Comparison of ENCODE assay signal across 1 cellular context in genomic region chr20:31861346-31862156, GRCh38.
TF ChIP-seq lines count a peak whose summit lies in the region.

No MANE protein-coding gene starts in this region.

TF ChIP-seq in H1, 55 proteins besides CTCF, POLR2A, EP300 and RAD21:
- TF ChIP-seq NANOG (IDR thresholded peaks at IDR 0.05; ENCODE audit: insufficient read depth, low read depth, low read length, poor library complexity, severe bottlenecking) (no peak), EZH2 (IDR thresholded peaks at IDR 0.05; ENCODE audit: low read depth, low read length, severe bottlenecking) (peak; percentile 37), RXRA (IDR thresholded peaks at IDR 0.05; ENCODE audit: insufficient read depth, low read depth, low read length) (0 out of 2 replicates have a peak, but pooled peaks have one; percentile 13), SIN3A (conservative IDR thresholded peaks at IDR 0.05 in 1 of 2, IDR thresholded peaks at IDR 0.05 in 1 of 2; ENCODE audit: low read depth in 1 of 2, low read length in 2 of 2) (peak in 1 of 2 experiments; percentile 89; a peak in 2 of 4 replicates), USF2 (IDR thresholded peaks at IDR 0.05; ENCODE audit: low read length) (no peak), HDAC2 (IDR thresholded peaks at IDR 0.05; ENCODE audit: borderline replicate concordance in 1 of 2, low read depth in 2 of 2, low read length in 2 of 2) (peak in 1 of 2 experiments; percentile 72; a peak in 3 of 4 replicates), SP4 (IDR thresholded peaks at IDR 0.05; ENCODE audit: low read length) (peak; percentile 77), RFX5 (IDR thresholded peaks at IDR 0.05; ENCODE audit: borderline replicate concordance, low read depth, low read length) (no peak), EGR1 (IDR thresholded peaks at IDR 0.05; ENCODE audit: borderline replicate concordance, low read depth, low read length) (no peak), SUZ12 (IDR thresholded peaks at IDR 0.05; ENCODE audit: low read length) (0 out of 2 replicates have a peak, but pooled peaks have one; percentile 38), CBX8 (IDR thresholded peaks at IDR 0.05; ENCODE audit: borderline replicate concordance, low read depth, low read length) (no peak), HDAC6 (IDR thresholded peaks at IDR 0.05; ENCODE audit: low read depth, low read length) (no peak), SP2 (IDR thresholded peaks at IDR 0.05; ENCODE audit: low read length) (no peak), CHD7 (IDR thresholded peaks at IDR 0.05; ENCODE audit: insufficient replicate concordance, low read length) (no peak), YY1 (IDR thresholded peaks at IDR 0.05; ENCODE audit: low read depth, low read length) (no peak), CTBP2 (IDR thresholded peaks at IDR 0.05; ENCODE audit: borderline replicate concordance, insufficient read depth, insufficient read length, low read length) (no peak), TAF1 (IDR thresholded peaks at IDR 0.05; ENCODE audit: low read depth, low read length) (no peak; the same call in 1 of the 2 replicates), KDM4A (IDR thresholded peaks at IDR 0.05; ENCODE audit: low read depth, low read length, severe bottlenecking) (peak; percentile 82), CHD2 (IDR thresholded peaks at IDR 0.05; ENCODE audit: low read length) (peak; percentile 35; the same call in 1 of the 2 replicates), CEBPB (IDR thresholded peaks at IDR 0.05; ENCODE audit: low read depth, low read length) (peak; percentile 68; the same call in 1 of the 2 replicates), TEAD4 (IDR thresholded peaks at IDR 0.05; ENCODE audit: low read depth, low read length) (no peak), GTF2F1 (IDR thresholded peaks at IDR 0.05; ENCODE audit: borderline replicate concordance, low read depth, low read length) (no peak), RNF2 (IDR thresholded peaks at IDR 0.05; ENCODE audit: borderline replicate concordance, low read depth, low read length, missing control alignments, poor library complexity, severe bottlenecking) (peak; percentile 44), SRF (IDR thresholded peaks at IDR 0.05; ENCODE audit: low read depth, low read length) (no peak; the same call in 1 of the 2 replicates), SIRT6 (IDR thresholded peaks at IDR 0.05; ENCODE audit: low read length) (no peak), ZNF274 (IDR thresholded peaks at IDR 0.05; ENCODE audit: borderline replicate concordance, extremely low read depth, low read length) (no peak), ASH2L (IDR thresholded peaks at IDR 0.05; ENCODE audit: low read length) (peak; percentile 66), NRF1 (IDR thresholded peaks at IDR 0.05; ENCODE audit: low read depth, low read length) (no peak), KDM1A (IDR thresholded peaks at IDR 0.05; ENCODE audit: borderline replicate concordance, low read length) (no peak), BRCA1 (IDR thresholded peaks at IDR 0.05; ENCODE audit: low read depth, low read length) (no peak), E2F6 (IDR thresholded peaks at IDR 0.05) (peak; percentile 37; the same call in 1 of the 2 replicates), FOSL1 (IDR thresholded peaks at IDR 0.05; ENCODE audit: insufficient read depth, low read depth, low read length) (no peak), PHF8 (conservative IDR thresholded peaks at IDR 0.05; ENCODE audit: low read depth, low read length) (peak; percentile 57), TBP (IDR thresholded peaks at IDR 0.05; ENCODE audit: low read depth, low read length) (no peak), POLR2AphosphoS5 (IDR thresholded peaks at IDR 0.05; ENCODE audit: low read depth, low read length) (no peak), JUND (IDR thresholded peaks at IDR 0.05; ENCODE audit: low read length) (no peak), ATF2 (IDR thresholded peaks at IDR 0.05; ENCODE audit: low read length) (no peak), TAF7 (optimal IDR thresholded peaks at IDR 0.05; ENCODE audit: borderline replicate concordance, low read depth, low read length) (no peak), MAFK (IDR thresholded peaks at IDR 0.05; ENCODE audit: low read depth, low read length) (no peak), SP1 (IDR thresholded peaks at IDR 0.05; ENCODE audit: low read depth, low read length) (no peak; the same call in none of the 2 replicates), GABPA (IDR thresholded peaks at IDR 0.05; ENCODE audit: borderline replicate concordance, insufficient read depth, low read length) (no peak), TCF12 (IDR thresholded peaks at IDR 0.05; ENCODE audit: low read depth, low read length) (peak; percentile 30; the same call in 1 of the 2 replicates), ATF3 (IDR thresholded peaks at IDR 0.05; ENCODE audit: insufficient read depth, low read depth, low read length) (no peak), SIX5 (IDR thresholded peaks at IDR 0.05; ENCODE audit: low read depth, low read length) (no peak), MAX (IDR thresholded peaks at IDR 0.05) (no peak), RBBP5 (IDR thresholded peaks at IDR 0.05; ENCODE audit: borderline replicate concordance, low read depth, low read length) (peak; percentile 86), POU5F1 (IDR thresholded peaks at IDR 0.05; ENCODE audit: low read depth, low read length) (no peak), KDM5A (IDR thresholded peaks at IDR 0.05; ENCODE audit: low read length) (no peak), SAP30 (IDR thresholded peaks at IDR 0.05; ENCODE audit: insufficient read depth, insufficient replicate concordance, low read length) (no peak), CHD1 (IDR thresholded peaks at IDR 0.05; ENCODE audit: low read depth, low read length) (no peak), CBX5 (IDR thresholded peaks at IDR 0.05; ENCODE audit: low read depth, low read length) (no peak), JUN (IDR thresholded peaks at IDR 0.05; ENCODE audit: low read depth, low read length) (no peak), CREB1 (IDR thresholded peaks at IDR 0.05) (peak; percentile 57), BACH1 (IDR thresholded peaks at IDR 0.05; ENCODE audit: low read length) (no peak), BCL11A (IDR thresholded peaks at IDR 0.05; ENCODE audit: low read depth in 2 of 2, low read length in 2 of 2) (no peak)
TF ChIP-seq in H1: peak in this region for 16.
